8 cellular contexts compared by ENCODE assay signal in genomic region chr16:71746442-71747046, GRCh38. TPM values are rescaled to one million over a fixed set of nuclear protein-coding genes. Genes with fewer than 3 reads are reported as not detected.
DNase-seq lines count a peak whose midpoint lies in the region; ATAC-seq and TF ChIP-seq lines count a peak whose summit lies in the region.

No MANE protein-coding gene starts in this region.

- H3K27ac ChIP-seq in ovary: no peak overlapping the region

- H3K27me3 ChIP-seq in ovary: no peaks in the 10 kb centered on the region

- TF ChIP-seq CTCF in epithelial cell of proximal tubule (conservative IDR thresholded peaks at IDR 0.05; ENCODE audit: low read depth, low read length): peak; percentile 77
- TF ChIP-seq CTCF in ovary (IDR thresholded peaks at IDR 0.05): peak; percentile 18 to 39 (median 36)

- H3K36me3 ChIP-seq in ovary: no peaks in the 10 kb centered on the region

- WGBS in ovary, 3 donors: 34 to 46% (median 38%) methylated on average over 7 of the region's 7 CpGs

- DNase-seq in NCI-H2196 (lab: John Stamatoyannopoulos, UW; ENCODE audit: unreplicated experiment) (peak; percentile 12), NCI-H2196 treated with DMSO at 0.1 percent for 48 hours (lab: John Stamatoyannopoulos, UW; ENCODE audit: unreplicated experiment) (no peak), HEK293T (ENCODE audit: extremely low spot score) (peak; percentile 59), SK-N-DZ (ENCODE audit: low spot score) (peak; percentile 28), epithelial cell of proximal tubule (ENCODE audit: low read depth) (no peak), ovary (no peak), HK-2 (ENCODE audit: unreplicated experiment) (no peak)

- no peak for TF ChIP-seq POLR2A in ovary (IDR thresholded peaks at IDR 0.05)

- no peak overlapping the region for H3K4me3 ChIP-seq in epithelial cell of proximal tubule (ENCODE audit: low read depth, low read length)
- no peak overlapping the region for H3K4me3 ChIP-seq in ovary

- H3K9me3 ChIP-seq in ovary: no peaks in the 10 kb centered on the region

- POLR2A ChIA-PET in HEK293T (lab: Yijun Ruan, JAX): no interaction called here

- intact Hi-C loops in ovary (cut with DNase I): no loop called here

- no peaks in the 10 kb centered on the region for H3K4me1 ChIP-seq in ovary (ENCODE audit: insufficient read depth)

- ATAC-seq in GM18520 (IDR thresholded peaks at IDR 0.05; ENCODE audit: unreplicated experiment): no peak

- TF ChIP-seq EP300 in ovary (IDR thresholded peaks at IDR 0.05): no peak

- CTCF ChIA-PET in HEK293T (lab: Yijun Ruan, JAX): interaction anchor here (0.7 kb wide), 1 partner anchor 138 kb away, joined by 3 read pairs; no protein-coding TSS in a partner anchor

TF ChIP-seq in HEK293T, 16 proteins besides CTCF, POLR2A, EP300 and RAD21:
- TF ChIP-seq HDGF (IDR thresholded peaks at IDR 0.05; ENCODE audit: borderline replicate concordance) (no peak), ZNF384 (IDR thresholded peaks at IDR 0.05) (no peak), FOXK2 (IDR thresholded peaks at IDR 0.05) (no peak), FOXA1 (IDR thresholded peaks at IDR 0.05) (no peak), FOXM1 (IDR thresholded peaks at IDR 0.05; ENCODE audit: borderline replicate concordance) (no peak), BHLHE40 (IDR thresholded peaks at IDR 0.05; ENCODE audit: borderline replicate concordance) (no peak), TARDBP (IDR thresholded peaks at IDR 0.05) (no peak), CTBP1 (IDR thresholded peaks at IDR 0.05; ENCODE audit: borderline replicate concordance) (no peak), SUZ12 (IDR thresholded peaks at IDR 0.05) (no peak), NFRKB (IDR thresholded peaks at IDR 0.05) (no peak), LEF1 (IDR thresholded peaks at IDR 0.05; ENCODE audit: borderline replicate concordance) (no peak), L3MBTL2 (conservative IDR thresholded peaks at IDR 0.05) (no peak)
TF ChIP-seq in HEK293T: peak in this region for 0.

RNA-seq across cellular contexts. Expression of gene PHLPP2, which starts 22.0 kb away (rescaled TPM):
- 2.0 and 2.4 TPM in 2 replicates for polyA plus RNA-seq in SK-N-DZ (2014; cell fraction: cytosol; rRNA removed)
- 3.4 and 5.5 TPM in 2 replicates for polyA plus RNA-seq in SK-N-DZ (2014; cell fraction: nucleus; rRNA removed)
- 8.1 and 11.0 TPM in 2 replicates for total RNA-seq in epithelial cell of proximal tubule
- total RNA-seq in ovary: 10 to 100 TPM; 10.1 to 19.0 (median 11.2) TPM
- polyA plus RNA-seq in ovary: 1 to 10 TPM; 3.5 to 8.4 TPM

Comparison
In these comparisons a context has a peak if more than half of its experiments do, and no peak if none do; other contexts are left out.
1. DNase-seq: peak in NCI-H2196 (single experiment), HEK293T (single experiment) and SK-N-DZ (single experiment); none in NCI-H2196 treated with DMSO at 0.1 percent for 48 hours (single experiment), epithelial cell of proximal tubule (single experiment), ovary (0 of 5) and HK-2 (single experiment).